ENCODE assay signal across 8 cellular contexts in the genomic region with DNA sequence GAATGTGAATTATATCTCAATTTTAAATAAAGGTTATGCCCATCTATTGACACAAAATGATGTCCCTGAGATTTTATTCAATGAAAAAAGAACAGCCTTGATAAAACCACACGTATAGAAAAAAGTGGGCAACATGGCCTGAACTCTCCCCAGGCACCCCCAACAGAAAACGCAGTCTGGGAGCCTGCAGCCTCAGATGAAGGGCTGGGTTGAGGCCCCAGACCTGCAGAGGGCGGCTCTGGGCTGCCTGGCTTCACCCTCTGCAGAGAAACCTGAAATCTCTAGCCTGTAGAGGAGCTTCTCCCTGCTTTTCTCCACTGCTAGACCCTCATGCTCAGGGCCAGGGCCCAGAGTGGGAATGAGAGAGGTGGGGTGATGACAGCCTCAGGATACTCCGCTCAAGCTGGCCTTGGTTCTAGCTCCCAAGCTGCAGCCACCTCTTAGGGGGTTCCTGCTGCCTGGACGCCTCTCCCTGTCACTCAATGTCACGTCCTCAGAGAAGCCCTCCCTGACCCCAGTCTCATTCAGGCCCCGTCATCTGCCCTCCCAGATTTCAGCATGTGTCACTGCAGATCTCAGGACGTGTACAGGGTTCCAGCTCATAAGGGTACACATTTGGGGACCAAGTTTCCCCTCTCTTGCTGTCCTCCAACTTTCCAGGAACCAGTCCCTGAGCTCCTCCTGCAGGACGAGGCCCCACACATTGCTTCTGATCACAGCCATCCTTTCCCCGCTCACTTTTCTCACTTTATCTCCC. TPM values are rescaled to one million over a fixed set of nuclear protein-coding genes. Genes with fewer than 3 reads are reported as not detected.
A peak's percentile ranks its signal among the peaks of the same experiment; 100 is the strongest.
DNase-seq lines count a peak whose midpoint lies in the region; ATAC-seq and TF ChIP-seq lines count a peak whose summit lies in the region.

No MANE protein-coding gene starts in this region.

- no peak for ATAC-seq in T-helper 17 cell
- no peak for ATAC-seq in HG02840 (IDR thresholded peaks at IDR 0.05; ENCODE audit: low FRiP score, unreplicated experiment)
- ATAC-seq in GM21576 (IDR thresholded peaks at IDR 0.05; ENCODE audit: unreplicated experiment): no peak

- H3K4me3 ChIP-seq in CD4-positive, alpha-beta memory T cell (ENCODE audit: low read length in 2 of 2): peak overlapping the region in 1 of 2 donors; percentile 86
- peak overlapping the region; percentile 100 for H3K4me3 ChIP-seq in HAP-1

- H3K27me3 Mint-ChIP-seq in CD4-positive, alpha-beta memory T cell: no peaks in the 10 kb centered on the region
- H3K27me3 Mint-ChIP-seq in T-helper 17 cell: no peaks in the 10 kb centered on the region
- H3K27me3 Mint-ChIP-seq in progenitor cell of endocrine pancreas: no peaks in the 10 kb centered on the region

- peak overlapping the region; percentile 88 for H3K27ac ChIP-seq in CD4-positive, alpha-beta memory T cell (ENCODE audit: low read depth, low read length)
- H3K27ac ChIP-seq in epithelial cell of prostate: peak overlapping the region; percentile 92

- H3K27ac Mint-ChIP-seq in CD4-positive, alpha-beta memory T cell: peak overlapping the region; percentile 88 to 96 (median 92)
- H3K27ac Mint-ChIP-seq in T-helper 17 cell: peak overlapping the region; percentile 90
- H3K27ac Mint-ChIP-seq in progenitor cell of endocrine pancreas: peak overlapping the region; percentile 99

- CTCF ChIA-PET in CD4-positive, alpha-beta memory T cell (lab: Charles Lee; ENCODE audit: partially characterized antibody): interaction anchor here (0.5 to 2.3 kb wide), 6 partner anchors 15 to 90 kb away, joined by 3 to 6 read pairs (median 4); partner anchors contain the start of genes TCF3 and UQCR11

- H3K27me3 ChIP-seq in CD4-positive, alpha-beta memory T cell (ENCODE audit: insufficient read depth, low read length): no peaks in the 10 kb centered on the region
- no peaks in the 10 kb centered on the region for H3K27me3 ChIP-seq in HAP-1 (ENCODE audit: low read depth)

- H3K9me3 ChIP-seq in CD4-positive, alpha-beta memory T cell (ENCODE audit: control insufficient read depth in 1 of 2, low read length in 2 of 2): no peaks in the 10 kb centered on the region
- no peaks in the 10 kb centered on the region for H3K9me3 ChIP-seq in HAP-1
- no peaks in the 10 kb centered on the region for H3K9me3 ChIP-seq in T-helper 17 cell (ENCODE audit: control insufficient read depth, low read length, poor library complexity, severe bottlenecking)

- intact Hi-C loops in CD4-positive, alpha-beta memory T cell (cut with micrococcal nuclease): loop anchor here (1.0 to 5.0 kb wide), 2 partner anchors 81 to 221 kb away; partner anchors contain the start of gene ATP8B3

- in situ Hi-C loops in HAP-1 (cut with MboI; ENCODE audit: low sequenced_read_pairs): no loop called here

- H3K4me1 ChIP-seq in CD4-positive, alpha-beta memory T cell (ENCODE audit: insufficient read depth, low read length): peaks cover 24% of the 10 kb centered on the region
- peaks cover 7% of the 10 kb centered on the region; the same call in 1 of the 2 replicates for H3K4me1 ChIP-seq in HAP-1

- H3K36me3 ChIP-seq in CD4-positive, alpha-beta memory T cell (ENCODE audit: insufficient read depth, low read length): no peaks in the 10 kb centered on the region
- H3K36me3 ChIP-seq in HAP-1 (replicated peaks): peaks cover 9% of the 10 kb centered on the region

- H3K4me3 Mint-ChIP-seq in CD4-positive, alpha-beta memory T cell: peak overlapping the region; percentile 82 to 93 (median 88)
- H3K4me3 Mint-ChIP-seq in T-helper 17 cell: peak overlapping the region; percentile 89
- H3K4me3 Mint-ChIP-seq in progenitor cell of endocrine pancreas (ENCODE audit: low read depth): peak overlapping the region; percentile 88

- no peaks in the 10 kb centered on the region for H3K9me3 Mint-ChIP-seq in CD4-positive, alpha-beta memory T cell
- H3K9me3 Mint-ChIP-seq in progenitor cell of endocrine pancreas (ENCODE audit: low read depth): no peaks in the 10 kb centered on the region

- DNase-seq in CD4-positive, alpha-beta memory T cell: peak in 3 of 5 donors; percentile 19 to 22 (median 20)
- peak; percentile 47 to 58 for DNase-seq in HAP-1 (ENCODE audit: low spot score in 2 of 2)
- DNase-seq in T-helper 17 cell: no peak
- no peak for DNase-seq in epithelial cell of prostate (ENCODE audit: low read depth, low spot score)
- no peak for DNase-seq in progenitor cell of endocrine pancreas (ENCODE audit: low spot score, unreplicated experiment)
- no peak for DNase-seq in ureter (ENCODE audit: low spot score)

- peaks cover 0 to 8% of the 10 kb centered on the region in 2 donors for H3K36me3 Mint-ChIP-seq in CD4-positive, alpha-beta memory T cell
- H3K36me3 Mint-ChIP-seq in T-helper 17 cell (ENCODE audit: low read depth) (no peaks in the 10 kb centered on the region), progenitor cell of endocrine pancreas (ENCODE audit: insufficient read depth) (peaks cover 11% of the 10 kb centered on the region)

- TF ChIP-seq CTCF in progenitor cell of endocrine pancreas (IDR thresholded peaks at IDR 0.05; ENCODE audit: unreplicated experiment): peak; percentile 36

- POLR2A ChIA-PET in CD4-positive, alpha-beta memory T cell (lab: Charles Lee; ENCODE audit: partially characterized antibody): interaction anchor here (4.8 to 4.9 kb wide), 2 partner anchors 14 to 60 kb away, joined by 51 to 86 read pairs; partner anchors contain the start of genes TCF3 and UQCR11

- H3K4me1 Mint-ChIP-seq in CD4-positive, alpha-beta memory T cell: peaks cover 10 to 26% (median 16%) of the 10 kb centered on the region in 4 donors
- H3K4me1 Mint-ChIP-seq in T-helper 17 cell (peaks cover 19% of the 10 kb centered on the region), progenitor cell of endocrine pancreas (ENCODE audit: low read depth) (peaks cover 15% of the 10 kb centered on the region)

RNA-seq across cellular contexts. Expression of gene MBD3, which starts 1.8 kb away (rescaled TPM):
- 10 to 100 TPM; 56.9 to 62.8 TPM for total RNA-seq in CD4-positive, alpha-beta memory T cell
- 10 to 100 TPM in 1 of 2 donors, 1 to 10 TPM in 1; 3.9 to 12.2 TPM for polyA plus RNA-seq in CD4-positive, alpha-beta memory T cell
- 10 to 100 TPM; 37.9 to 40.6 TPM for total RNA-seq in T-helper 17 cell
- 131 and 133 TPM in 2 replicates for total RNA-seq in progenitor cell of endocrine pancreas
- total RNA-seq in ureter: 60.7 TPM

RNA-seq across cellular contexts. Expression of gene UQCR11, which starts 14.4 kb away (rescaled TPM):
- 100 to 1,000 TPM; 157 to 158 TPM for total RNA-seq in CD4-positive, alpha-beta memory T cell
- 100 to 1,000 TPM; 623 to 668 TPM for polyA plus RNA-seq in CD4-positive, alpha-beta memory T cell
- total RNA-seq in T-helper 17 cell: 100 to 1,000 TPM; 125 to 128 TPM
- total RNA-seq in progenitor cell of endocrine pancreas: 156 and 171 TPM in 2 replicates
- 197 TPM for total RNA-seq in ureter

RNA-seq across cellular contexts. Expression of gene MEX3D, which starts 22.7 kb away (rescaled TPM):
- total RNA-seq in CD4-positive, alpha-beta memory T cell: 1 to 10 TPM; 4.5 to 4.9 TPM
- polyA plus RNA-seq in CD4-positive, alpha-beta memory T cell: under 1 TPM in 1 of 2 donors, not detected in 1; 0.16 TPM
- total RNA-seq in T-helper 17 cell: 1 to 10 TPM; 2.7 to 3.3 TPM
- total RNA-seq in progenitor cell of endocrine pancreas: 119 and 124 TPM in 2 replicates
- 21.7 TPM for total RNA-seq in ureter

Comparison
In these comparisons a context has a peak if more than half of its experiments do, and no peak if none do; other contexts are left out.
1. DNase-seq: peak in CD4-positive, alpha-beta memory T cell (3 of 5) and HAP-1 (2 of 2); none in T-helper 17 cell (0 of 3), epithelial cell of prostate (single experiment), progenitor cell of endocrine pancreas (single experiment) and ureter (single experiment).
2. Peak in every context shown above with its lines, with median percentiles within 50 percentile points of each other: H3K27ac Mint-ChIP-seq and H3K4me3 Mint-ChIP-seq.